In genomic region chr5:157162919-157163510, GRCh38 we compare ENCODE assay signal across 1 cellular context.
TF ChIP-seq lines count a peak whose summit lies in the region.

No MANE protein-coding gene starts in this region.

TF ChIP-seq in H1, 55 proteins besides CTCF, POLR2A, EP300 and RAD21:
- no peak for TF ChIP-seq BCL11A (IDR thresholded peaks at IDR 0.05; ENCODE audit: low read depth in 2 of 2, low read length in 2 of 2)
- TF ChIP-seq MAFK (IDR thresholded peaks at IDR 0.05; ENCODE audit: low read depth, low read length), result no peak
- TF ChIP-seq ZNF274 (IDR thresholded peaks at IDR 0.05; ENCODE audit: borderline replicate concordance, extremely low read depth, low read length), result no peak
- TF ChIP-seq YY1 (IDR thresholded peaks at IDR 0.05; ENCODE audit: low read depth, low read length), result no peak
TF ChIP-seq in H1: peak in this region for 0.
